Comparison of ENCODE assay signal across 22 cellular contexts in genomic region chr11:16780146-16780545, GRCh38.
"Had no signal": no experiment of that assay in that cellular context is flagged by ENCODE, and none has a peak within 500 bp of the region (broad histone marks: within the 10 kb centered on the region; RNA-seq: fewer than 3 reads in every experiment).

No MANE protein-coding gene starts in this region.

- DNase-seq: activated CD4-positive, alpha-beta T cell treated with anti-CD3 and anti-CD28 coated beads for 1 hour; activated CD4-positive, alpha-beta T cell treated with anti-CD3 and anti-CD28 coated beads, Interleukin-2, amount 50 U/mL, for 4 hours; activated gamma-delta T cell treated with Interleukin-2 at 50 U/mL for 16 hours; activated naive CD8-positive, alpha-beta T cell treated with anti-CD3 and anti-CD28 coated beads for 36 hours; activated T-cell treated with anti-CD3 and anti-CD28 coated beads, Interleukin-2, amount 50 U/mL, for 48 hours; amygdala; central memory CD4-positive, alpha-beta T cell; cortex of kidney; effector memory CD4-positive, alpha-beta T cell; head of caudate nucleus; naive thymus-derived CD4-positive, alpha-beta T cell; right lobe of liver; T-helper 1 cell; T1000 had no signal

- ATAC-seq: body of pancreas had no signal

- H3K36me3 ChIP-seq: right lobe of liver, suprapubic skin had no signal

- H3K27ac Mint-ChIP-seq: activated naive CD8-positive, alpha-beta T cell treated with anti-CD3 and anti-CD28 coated beads for 36 hours; naive thymus-derived CD4-positive, alpha-beta T cell; progenitor cell of endocrine pancreas; stimulated activated naive CD8-positive, alpha-beta T cell treated with anti-CD3 and anti-CD28 coated beads, Interleukin-15, Interleukin-2, amounts not matched to agents 100 ng/mL and 50 ng/mL, for 24 hours had no signal

- H3K27me3 Mint-ChIP-seq: activated naive CD8-positive, alpha-beta T cell treated with anti-CD3 and anti-CD28 coated beads for 36 hours; naive thymus-derived CD4-positive, alpha-beta T cell; progenitor cell of endocrine pancreas; stimulated activated naive CD8-positive, alpha-beta T cell treated with anti-CD3 and anti-CD28 coated beads, Interleukin-15, Interleukin-2, amounts not matched to agents 100 ng/mL and 50 ng/mL, for 24 hours had no signal

- H3K9me3 ChIP-seq: body of pancreas, mucosa of descending colon, right lobe of liver, suprapubic skin, upper lobe of left lung had no signal

- H3K4me3 Mint-ChIP-seq: activated naive CD8-positive, alpha-beta T cell treated with anti-CD3 and anti-CD28 coated beads for 36 hours; naive thymus-derived CD4-positive, alpha-beta T cell; stimulated activated naive CD8-positive, alpha-beta T cell treated with anti-CD3 and anti-CD28 coated beads, Interleukin-15, Interleukin-2, amounts not matched to agents 100 ng/mL and 50 ng/mL, for 24 hours had no signal

- H3K9me3 Mint-ChIP-seq: activated naive CD8-positive, alpha-beta T cell treated with anti-CD3 and anti-CD28 coated beads for 36 hours; naive thymus-derived CD4-positive, alpha-beta T cell; stimulated activated naive CD8-positive, alpha-beta T cell treated with anti-CD3 and anti-CD28 coated beads, Interleukin-15, Interleukin-2, amounts not matched to agents 100 ng/mL and 50 ng/mL, for 24 hours had no signal

- H3K27ac ChIP-seq: body of pancreas, right lobe of liver, SK-N-MC, suprapubic skin, upper lobe of left lung, VCaP had no signal

- H3K36me3 Mint-ChIP-seq: activated naive CD8-positive, alpha-beta T cell treated with anti-CD3 and anti-CD28 coated beads for 36 hours; naive thymus-derived CD4-positive, alpha-beta T cell had no signal

- H3K27me3 ChIP-seq: body of pancreas, right lobe of liver, suprapubic skin, upper lobe of left lung had no signal

- H3K4me3 ChIP-seq: body of pancreas, mucosa of descending colon, right lobe of liver, SK-N-MC, suprapubic skin, upper lobe of left lung had no signal

- H3K4me1 ChIP-seq: body of pancreas had no signal
